In genomic region chr5:157106668-157107461, GRCh38 we compare ENCODE assay signal across 1 cellular context.
TF ChIP-seq lines count a peak whose summit lies in the region.

No MANE protein-coding gene starts in this region.

TF ChIP-seq in H1, 55 proteins besides CTCF, POLR2A, EP300 and RAD21:
- TF ChIP-seq KDM5A (IDR thresholded peaks at IDR 0.05; ENCODE audit: low read length) = no peak
- TF ChIP-seq CHD1 (IDR thresholded peaks at IDR 0.05; ENCODE audit: low read depth, low read length) = no peak
- TF ChIP-seq SIX5 (IDR thresholded peaks at IDR 0.05; ENCODE audit: low read depth, low read length) = no peak
- no peak for TF ChIP-seq SP1 (IDR thresholded peaks at IDR 0.05; ENCODE audit: low read depth, low read length)
- TF ChIP-seq SIN3A (conservative IDR thresholded peaks at IDR 0.05 in 1 of 2, IDR thresholded peaks at IDR 0.05 in 1 of 2; ENCODE audit: low read depth in 1 of 2, low read length in 2 of 2) = no peak
- no peak for TF ChIP-seq RBBP5 (IDR thresholded peaks at IDR 0.05; ENCODE audit: borderline replicate concordance, low read depth, low read length)
- TF ChIP-seq NRF1 (IDR thresholded peaks at IDR 0.05; ENCODE audit: low read depth, low read length) = no peak
- TF ChIP-seq KDM4A (IDR thresholded peaks at IDR 0.05; ENCODE audit: low read depth, low read length, severe bottlenecking) = no peak
- TF ChIP-seq SAP30 (IDR thresholded peaks at IDR 0.05; ENCODE audit: insufficient read depth, insufficient replicate concordance, low read length) = no peak
- no peak for TF ChIP-seq PHF8 (conservative IDR thresholded peaks at IDR 0.05; ENCODE audit: low read depth, low read length)
- no peak for TF ChIP-seq ASH2L (IDR thresholded peaks at IDR 0.05; ENCODE audit: low read length)
- TF ChIP-seq HDAC6 (IDR thresholded peaks at IDR 0.05; ENCODE audit: low read depth, low read length) = no peak
- TF ChIP-seq JUND (IDR thresholded peaks at IDR 0.05; ENCODE audit: low read length) = no peak
- TF ChIP-seq EGR1 (IDR thresholded peaks at IDR 0.05; ENCODE audit: borderline replicate concordance, low read depth, low read length) = no peak
